Comparison of ENCODE assay signal across 23 cellular contexts in genomic region chr9:16369427-16369826, GRCh38.
"Had no signal": no experiment of that assay in that cellular context is flagged by ENCODE, and none has a peak within 500 bp of the region (broad histone marks: within the 10 kb centered on the region; RNA-seq: fewer than 3 reads in every experiment).

No MANE protein-coding gene starts in this region.

- H3K36me3 Mint-ChIP-seq: activated CD8-positive, alpha-beta memory T cell treated with anti-CD3 and anti-CD28 coated beads, Interleukin-2, amount 10 ng/mL, durations not matched to agents 7 days and 5 days; activated naive CD4-positive, alpha-beta T cell treated with anti-CD3 and anti-CD28 coated beads, Interleukin-2, amount 50 U/mL, for 72 hours had no signal

- H3K4me3 ChIP-seq: breast epithelium, esophagus squamous epithelium, hepatocyte, pancreas, prostate gland, tibial nerve had no signal

- H3K79me2 ChIP-seq: hepatocyte had no signal

- DNase-seq: activated B cell treated with CpG ODN at 0.5 μM for 24 hours; activated CD8-positive, alpha-beta memory T cell treated with anti-CD3 and anti-CD28 coated beads, Interleukin-2, amount 10 ng/mL, durations not matched to agents 7 days and 5 days; activated CD8-positive, alpha-beta T cell treated with anti-CD3 and anti-CD28 coated beads, Interleukin-2, amount 10 ng/mL, durations not matched to agents 7 days and 5 days; activated naive CD4-positive, alpha-beta T cell; activated T-cell treated with anti-CD3 and anti-CD28 coated beads for 4 hours; activated T-cell treated with anti-CD3 and anti-CD28 coated beads, Interleukin-2, amount 50 U/mL, for 72 hours; esophagus squamous epithelium; kidney; left colon; midbrain; naive thymus-derived CD4-positive, alpha-beta T cell; nucleus accumbens; pancreas; retina; stimulated activated naive CD4-positive, alpha-beta T cell treated with Interleukin-2 at 50 U/mL for 16 hours had no signal

- H3K4me1 Mint-ChIP-seq: activated B cell treated with CpG ODN at 0.5 μM for 24 hours; activated CD8-positive, alpha-beta memory T cell treated with anti-CD3 and anti-CD28 coated beads, Interleukin-2, amount 10 ng/mL, durations not matched to agents 7 days and 5 days; central memory CD8-positive, alpha-beta T cell had no signal

- H3K36me3 ChIP-seq: breast epithelium, esophagus squamous epithelium, pancreas, prostate gland, tibial nerve had no signal

- H3K4me2 ChIP-seq: hepatocyte had no signal

- H3K4me3 Mint-ChIP-seq: activated B cell treated with CpG ODN at 0.5 μM for 24 hours; activated CD8-positive, alpha-beta memory T cell treated with anti-CD3 and anti-CD28 coated beads, Interleukin-2, amount 10 ng/mL, durations not matched to agents 7 days and 5 days; activated CD8-positive, alpha-beta T cell treated with anti-CD3 and anti-CD28 coated beads, Interleukin-2, amount 10 ng/mL, durations not matched to agents 7 days and 5 days; activated T-cell treated with anti-CD3 and anti-CD28 coated beads, Interleukin-2, amount 50 U/mL, for 72 hours; central memory CD8-positive, alpha-beta T cell; dendritic cell treated with granulocyte-macrophage colony-stimulating factor and Interleukin-4, amounts not matched to agents 40 ng/mL and 50 ng/mL, for 4 days; T-helper 2 cell treated with Interferon-gamma antibody and Interleukin-4, amounts not matched to agents 5 μg/mL and 100 μg/mL, for 36 hours had no signal

- H3K27ac ChIP-seq: breast epithelium, esophagus squamous epithelium, hepatocyte, pancreas, prostate gland, tibial nerve had no signal

- H3K4me1 ChIP-seq: breast epithelium, esophagus squamous epithelium, pancreas, prostate gland, tibial nerve had no signal

- H3K27me3 ChIP-seq: breast epithelium, hepatocyte, pancreas, tibial nerve had no signal

- H3K27me3 Mint-ChIP-seq: activated B cell treated with CpG ODN at 0.5 μM for 24 hours; activated CD8-positive, alpha-beta memory T cell treated with anti-CD3 and anti-CD28 coated beads, Interleukin-2, amount 10 ng/mL, durations not matched to agents 7 days and 5 days; central memory CD8-positive, alpha-beta T cell had no signal

- H2AFZ ChIP-seq: hepatocyte had no signal

- H3K9me3 Mint-ChIP-seq: activated B cell treated with CpG ODN at 0.5 μM for 24 hours; dendritic cell treated with granulocyte-macrophage colony-stimulating factor and Interleukin-4, amounts not matched to agents 40 ng/mL and 50 ng/mL, for 4 days had no signal

- H3K9me3 ChIP-seq: breast epithelium, esophagus squamous epithelium, pancreas, prostate gland, tibial nerve had no signal

- ATAC-seq: activated CD8-positive, alpha-beta memory T cell treated with anti-CD3 and anti-CD28 coated beads, Interleukin-2, amount 10 ng/mL, durations not matched to agents 7 days and 5 days; activated CD8-positive, alpha-beta T cell treated with anti-CD3 and anti-CD28 coated beads, Interleukin-2, amount 10 ng/mL, durations not matched to agents 7 days and 5 days; activated naive CD4-positive, alpha-beta T cell treated with anti-CD3 and anti-CD28 coated beads, Interleukin-2, amount 50 U/mL, for 72 hours; activated T-cell treated with anti-CD3 and anti-CD28 coated beads, Interleukin-2, amount 50 U/mL, for 72 hours; left colon; naive thymus-derived CD4-positive, alpha-beta T cell; pancreas had no signal

- H3K27ac Mint-ChIP-seq: activated B cell treated with CpG ODN at 0.5 μM for 24 hours; activated CD8-positive, alpha-beta memory T cell treated with anti-CD3 and anti-CD28 coated beads, Interleukin-2, amount 10 ng/mL, durations not matched to agents 7 days and 5 days; activated CD8-positive, alpha-beta T cell treated with anti-CD3 and anti-CD28 coated beads, Interleukin-2, amount 10 ng/mL, durations not matched to agents 7 days and 5 days; activated naive CD4-positive, alpha-beta T cell treated with anti-CD3 and anti-CD28 coated beads, Interleukin-2, amount 50 U/mL, for 72 hours; activated T-cell treated with anti-CD3 and anti-CD28 coated beads, Interleukin-2, amount 50 U/mL, for 72 hours; dendritic cell treated with granulocyte-macrophage colony-stimulating factor and Interleukin-4, amounts not matched to agents 40 ng/mL and 50 ng/mL, for 4 days; naive thymus-derived CD4-positive, alpha-beta T cell; T-helper 2 cell treated with Interferon-gamma antibody and Interleukin-4, amounts not matched to agents 5 μg/mL and 100 μg/mL, for 36 hours had no signal
